ENCODE assay signal across 8 cellular contexts in the genomic region with DNA sequence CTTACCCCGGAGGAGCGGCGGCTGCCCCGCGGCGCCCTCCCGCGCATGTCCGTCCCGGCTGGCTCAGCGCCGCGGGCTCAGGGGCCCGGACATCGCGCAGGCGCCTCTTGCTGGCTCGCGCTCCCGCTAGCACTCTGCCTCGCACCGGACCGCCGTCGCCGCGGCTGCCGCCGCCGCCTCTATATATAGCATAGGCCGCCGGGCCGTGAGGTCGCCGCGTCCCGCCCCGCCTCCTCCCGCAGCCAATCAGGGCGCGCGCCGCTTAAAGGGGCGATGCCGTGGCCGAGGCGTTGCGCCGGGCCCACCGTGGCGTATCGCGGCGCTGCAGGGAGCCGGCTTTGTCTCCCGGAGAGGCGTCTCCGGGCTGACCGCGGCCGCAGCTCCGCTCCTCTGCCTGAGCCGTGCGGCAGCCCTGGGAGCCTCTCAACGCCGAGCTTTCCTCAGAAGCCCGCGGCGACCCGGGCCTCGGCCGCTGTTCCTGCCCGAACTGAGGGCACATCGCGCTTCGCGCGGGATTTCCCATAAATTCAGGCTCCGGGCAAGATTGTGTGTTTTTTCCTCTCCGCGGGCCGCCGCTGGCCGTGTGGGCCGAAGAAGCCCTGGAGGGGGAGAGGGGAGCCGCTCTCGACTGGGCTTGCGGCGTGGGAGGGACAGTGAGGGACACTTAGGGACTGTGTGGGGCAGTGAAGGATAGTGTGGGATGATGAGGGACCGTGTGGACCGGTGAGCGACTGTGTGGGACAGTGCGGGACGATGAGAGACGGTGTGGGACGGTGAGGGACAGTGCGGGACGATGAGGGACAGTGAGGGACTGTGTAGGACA. TPM values are rescaled to one million over a fixed set of nuclear protein-coding genes. Genes with fewer than 3 reads are reported as not detected.
A peak's percentile ranks its signal among the peaks of the same experiment; 100 is the strongest.
DNase-seq lines count a peak whose midpoint lies in the region; ATAC-seq and TF ChIP-seq lines count a peak whose summit lies in the region.

A gene with protein sequence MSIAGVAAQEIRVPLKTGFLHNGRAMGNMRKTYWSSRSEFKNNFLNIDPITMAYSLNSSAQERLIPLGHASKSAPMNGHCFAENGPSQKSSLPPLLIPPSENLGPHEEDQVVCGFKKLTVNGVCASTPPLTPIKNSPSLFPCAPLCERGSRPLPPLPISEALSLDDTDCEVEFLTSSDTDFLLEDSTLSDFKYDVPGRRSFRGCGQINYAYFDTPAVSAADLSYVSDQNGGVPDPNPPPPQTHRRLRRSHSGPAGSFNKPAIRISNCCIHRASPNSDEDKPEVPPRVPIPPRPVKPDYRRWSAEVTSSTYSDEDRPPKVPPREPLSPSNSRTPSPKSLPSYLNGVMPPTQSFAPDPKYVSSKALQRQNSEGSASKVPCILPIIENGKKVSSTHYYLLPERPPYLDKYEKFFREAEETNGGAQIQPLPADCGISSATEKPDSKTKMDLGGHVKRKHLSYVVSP (minus strand): TSS at position 157 of the 823 bp plus-strand sequence. CDS start 10,690 bp downstream, outside the sequence.

- TF ChIP-seq POLR2A in lower leg skin (IDR thresholded peaks at IDR 0.05): peak in 1 of 2 donors; percentile 96

- DNase-seq in A172 (ENCODE audit: low spot score) (peak; percentile 66), NCI-H510A treated with DMSO at 0.1 percent for 48 hours (lab: John Stamatoyannopoulos, UW) (peak; percentile 99), ecto neural progenitor cell (ENCODE audit: low spot score) (peak; percentile 97), lower leg skin (ENCODE audit: low spot score in 2 of 2) (peak; percentile 89 to 99)
- peak; percentile 62 to 79 for DNase-seq in activated CD8-positive, alpha-beta memory T cell treated with anti-CD3 and anti-CD28 coated beads for 1 hour (ENCODE audit: extremely low read depth in 1 of 2, low read depth in 1 of 2)
- peak; percentile 87 for DNase-seq in stimulated activated CD4-positive, alpha-beta T cell treated with anti-CD3 and anti-CD28 coated beads, Interleukin-4, amount 100 ng/mL, for 24 hours

- ATAC-seq in GM18868 (IDR thresholded peaks at IDR 0.05; ENCODE audit: unreplicated experiment) (peak; percentile 91), HG03139 (IDR thresholded peaks at IDR 0.05; ENCODE audit: unreplicated experiment) (peak; percentile 81)

- H3K4me3 ChIP-seq in lower leg skin (ENCODE audit: low read depth, poor library complexity, severe bottlenecking): peak within 1 kb of the TSS; percentile 84

- 11 to 12% methylated on average over 53 to 57 of the region's 98 CpGs for WGBS in lower leg skin, 2 donors

- intact Hi-C loops in lower leg skin (cut with DNase I; ENCODE audit: low total_unique reads): no loop called here

- TF ChIP-seq CTCF in lower leg skin (IDR thresholded peaks at IDR 0.05): no peak

RNA-seq across cellular contexts. Expression of the gene that starts here (rescaled TPM):
- 92.1 and 100 TPM in 2 replicates for total RNA-seq in A172 (2014; rRNA removed; shearing (Covaris generic))
- 100 to 1,000 TPM in 3 of 4 donors, 10 to 100 TPM in 1; 93.6 to 566 (median 163) TPM for total RNA-seq in lower leg skin

Comparison
In these comparisons a context has a peak if more than half of its experiments do, and no peak if none do; other contexts are left out.
1. Peak in every context shown above with its lines: DNase-seq, ATAC-seq and H3K4me3 ChIP-seq.